ENCODE assay signal across 14 cellular contexts in genomic region chr9:37210737-37211523, GRCh38.
DNase-seq lines count a peak whose midpoint lies in the region; ATAC-seq lines count a peak whose summit lies in the region.
"Had no signal": no experiment of that assay in that cellular context is flagged by ENCODE, and none has a peak within 500 bp of the region (broad histone marks: within the 10 kb centered on the region; RNA-seq: fewer than 3 reads in every experiment).

No MANE protein-coding gene starts in this region.

- H3K9me3 Mint-ChIP-seq in activated T-cell treated with anti-CD3 and anti-CD28 coated beads, Interleukin-2, amount 50 U/mL, for 4 hours = no peaks in the 10 kb centered on the region
- no peaks in the 10 kb centered on the region for H3K9me3 Mint-ChIP-seq in activated naive CD8-positive, alpha-beta T cell treated with anti-CD3 and anti-CD28 coated beads, Interleukin-2, amount 50 U/mL, for 24 hours
- H3K9me3 Mint-ChIP-seq in stimulated activated naive B cell treated with anti-CD40 and anti-IgM and Interleukin-4, amounts not matched to agents 10 μg/mL and 1 μg/mL and 100 μg/mL, for 72 hours = peaks cover 5 to 9% of the 10 kb centered on the region in 2 donors
- H3K9me3 Mint-ChIP-seq: HFFc6 had no signal

- H3K4me3 Mint-ChIP-seq in activated T-cell treated with anti-CD3 and anti-CD28 coated beads, Interleukin-2, amount 50 U/mL, for 4 hours = no peak overlapping the region
- H3K4me3 Mint-ChIP-seq in activated naive CD8-positive, alpha-beta T cell treated with anti-CD3 and anti-CD28 coated beads, Interleukin-2, amount 50 U/mL, for 24 hours = no peak overlapping the region
- H3K4me3 Mint-ChIP-seq in stimulated activated naive B cell treated with anti-CD40 and anti-IgM and Interleukin-4, amounts not matched to agents 10 μg/mL and 1 μg/mL and 100 μg/mL, for 72 hours = peak overlapping the region; percentile 2 to 47
- H3K4me3 Mint-ChIP-seq: HFFc6 had no signal

- H3K27ac Mint-ChIP-seq in activated naive CD8-positive, alpha-beta T cell treated with anti-CD3 and anti-CD28 coated beads, Interleukin-2, amount 50 U/mL, for 24 hours = peak overlapping the region; percentile 63
- peak overlapping the region; percentile 49 for H3K27ac Mint-ChIP-seq in stimulated activated naive B cell treated with anti-CD40 and anti-IgM and Interleukin-4, amounts not matched to agents 10 μg/mL and 1 μg/mL and 100 μg/mL, for 72 hours
- H3K27ac Mint-ChIP-seq: HFFc6 had no signal

- peaks cover 93% of the 10 kb centered on the region for H3K4me1 ChIP-seq in Karpas-422 (ENCODE audit: low read length)
- H3K4me1 ChIP-seq: uterus had no signal

- ATAC-seq in activated T-cell treated with anti-CD3 and anti-CD28 coated beads, Interleukin-2, amount 50 U/mL, for 4 hours = peak; percentile 77 to 84
- no peak for ATAC-seq in activated naive CD8-positive, alpha-beta T cell treated with anti-CD3 and anti-CD28 coated beads, Interleukin-2, amount 50 U/mL, for 24 hours
- ATAC-seq in stimulated activated naive B cell treated with anti-CD40 and anti-IgM and Interleukin-4, amounts not matched to agents 10 μg/mL and 1 μg/mL and 100 μg/mL, for 72 hours (replicated peaks) = peak; percentile 37 to 53

- peak overlapping the region; percentile 18 for H3K4me2 ChIP-seq in Karpas-422 (ENCODE audit: low read depth, low read length, poor library complexity, severe bottlenecking)

- no peaks in the 10 kb centered on the region for H3K9me2 ChIP-seq in Karpas-422 (replicated peaks; ENCODE audit: insufficient read depth, low read length)

- H4K20me1 ChIP-seq in Karpas-422 (ENCODE audit: insufficient read depth, low read depth, low read length) = no peaks in the 10 kb centered on the region

- H3K4me3 ChIP-seq in Karpas-422 (ENCODE audit: low read length) = no peak overlapping the region
- H3K4me3 ChIP-seq: uterus had no signal

- H3K36me3 ChIP-seq in Karpas-422 (ENCODE audit: insufficient read depth, low read length) = peaks cover 23% of the 10 kb centered on the region; the same call in 1 of the 2 replicates
- H3K36me3 ChIP-seq: uterus had no signal

- H3K27me3 Mint-ChIP-seq in activated T-cell treated with anti-CD3 and anti-CD28 coated beads, Interleukin-2, amount 50 U/mL, for 4 hours (ENCODE audit: low read depth) = no peaks in the 10 kb centered on the region
- H3K27me3 Mint-ChIP-seq in activated naive CD8-positive, alpha-beta T cell treated with anti-CD3 and anti-CD28 coated beads, Interleukin-2, amount 50 U/mL, for 24 hours = no peaks in the 10 kb centered on the region
- H3K27me3 Mint-ChIP-seq in stimulated activated naive B cell treated with anti-CD40 and anti-IgM and Interleukin-4, amounts not matched to agents 10 μg/mL and 1 μg/mL and 100 μg/mL, for 72 hours = no peaks in the 10 kb centered on the region

- no peak overlapping the region for H3K9ac ChIP-seq in Karpas-422 (ENCODE audit: low read length)

- H3K27ac ChIP-seq in Karpas-422 (ENCODE audit: low read length) = peak overlapping the region; percentile 86
- H3K27ac ChIP-seq: uterus had no signal

- H2AFZ ChIP-seq in Karpas-422 (ENCODE audit: low read length) = no peak overlapping the region

- peaks cover 93% of the 10 kb centered on the region for H3K79me2 ChIP-seq in Karpas-422 (ENCODE audit: low read length)

- DNase-seq in activated T-cell treated with anti-CD3 and anti-CD28 coated beads, Interleukin-2, amount 50 U/mL, for 4 hours = no peak
- DNase-seq in activated T-cell treated with anti-CD3 and anti-CD28 coated beads for 4 hours (no peak), Karpas-422 (no peak), head of caudate nucleus (no peak), NCI-H187 (lab: John Stamatoyannopoulos, UW) (no peak), glomerular visceral epithelial cell (ENCODE audit: extremely low spot score) (no peak)
- DNase-seq in activated naive CD8-positive, alpha-beta T cell treated with anti-CD3 and anti-CD28 coated beads, Interleukin-2, amount 50 U/mL, for 24 hours = no peak
- no peak for DNase-seq in stimulated activated naive B cell treated with anti-CD40 and anti-IgM and Interleukin-4, amounts not matched to agents 10 μg/mL and 1 μg/mL and 100 μg/mL, for 72 hours
- DNase-seq: activated naive CD4-positive, alpha-beta T cell treated with Interleukin-2 at 50 U/mL for 16 hours; foreskin melanocyte; HFFc6; NCI-H526 treated with DMSO at 0.1 percent for 48 hours; stimulated activated naive CD4-positive, alpha-beta T cell; uterus had no signal

- peaks cover 40% of the 10 kb centered on the region for H3K4me1 Mint-ChIP-seq in activated T-cell treated with anti-CD3 and anti-CD28 coated beads, Interleukin-2, amount 50 U/mL, for 4 hours (ENCODE audit: low read depth)
- H3K4me1 Mint-ChIP-seq in activated naive CD8-positive, alpha-beta T cell treated with anti-CD3 and anti-CD28 coated beads, Interleukin-2, amount 50 U/mL, for 24 hours = peaks cover 51% of the 10 kb centered on the region
- H3K4me1 Mint-ChIP-seq in stimulated activated naive B cell treated with anti-CD40 and anti-IgM and Interleukin-4, amounts not matched to agents 10 μg/mL and 1 μg/mL and 100 μg/mL, for 72 hours = peaks cover 33 to 60% of the 10 kb centered on the region in 2 donors

- H3K9me3 ChIP-seq in Karpas-422 (ENCODE audit: low read length) = no peaks in the 10 kb centered on the region
- H3K9me3 ChIP-seq: uterus had no signal

- intact Hi-C loops in head of caudate nucleus (cut with DNase I) = no loop called here

- H3K36me3 Mint-ChIP-seq in activated T-cell treated with anti-CD3 and anti-CD28 coated beads, Interleukin-2, amount 50 U/mL, for 4 hours (ENCODE audit: insufficient read depth) = peaks cover 28% of the 10 kb centered on the region
- H3K36me3 Mint-ChIP-seq in activated naive CD8-positive, alpha-beta T cell treated with anti-CD3 and anti-CD28 coated beads, Interleukin-2, amount 50 U/mL, for 24 hours (ENCODE audit: low read depth) = peaks cover 36% of the 10 kb centered on the region
- H3K36me3 Mint-ChIP-seq in stimulated activated naive B cell treated with anti-CD40 and anti-IgM and Interleukin-4, amounts not matched to agents 10 μg/mL and 1 μg/mL and 100 μg/mL, for 72 hours = peaks cover 38 to 51% of the 10 kb centered on the region in 2 donors

- no peaks in the 10 kb centered on the region for H3K27me3 ChIP-seq in Karpas-422 (ENCODE audit: low read length)
- H3K27me3 ChIP-seq: uterus had no signal

Comparison
In these comparisons a context has a peak if more than half of its experiments do, and no peak if none do; other contexts are left out.
1. H3K4me3 Mint-ChIP-seq: peak in stimulated activated naive B cell treated with anti-CD40 and anti-IgM and Interleukin-4, amounts not matched to agents 10 μg/mL and 1 μg/mL and 100 μg/mL, for 72 hours (2 of 2); none in activated T-cell treated with anti-CD3 and anti-CD28 coated beads, Interleukin-2, amount 50 U/mL, for 4 hours (single experiment) and activated naive CD8-positive, alpha-beta T cell treated with anti-CD3 and anti-CD28 coated beads, Interleukin-2, amount 50 U/mL, for 24 hours (single experiment).